Comparison of ENCODE assay signal across 1 cellular context in the genomic region with DNA sequence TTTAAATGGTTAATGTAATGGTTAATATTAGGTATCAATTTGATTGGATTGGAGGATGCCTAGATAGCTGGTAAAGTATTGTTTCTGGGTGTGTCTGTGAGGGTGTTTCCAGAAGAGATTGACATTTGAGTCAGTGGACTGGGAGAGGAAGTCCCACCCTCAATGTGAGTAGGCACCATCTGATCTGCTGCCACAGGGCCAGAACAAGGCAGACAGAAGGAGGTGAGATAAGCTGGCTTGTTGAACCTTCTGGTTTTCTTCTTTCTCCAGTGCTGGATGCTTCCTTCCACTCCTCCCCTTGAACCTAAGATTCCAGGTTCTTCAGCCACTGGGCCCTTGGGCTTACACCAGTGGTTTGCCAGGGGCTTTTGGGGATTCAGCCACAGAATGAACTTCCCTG.
TF ChIP-seq lines count a peak whose summit lies in the region.

No MANE protein-coding gene starts in this region.

TF ChIP-seq in HCT116, 20 proteins besides CTCF, POLR2A, EP300 and RAD21 (continued from another document):
- TF ChIP-seq SIN3A (IDR thresholded peaks at IDR 0.05; ENCODE audit: low read depth) (no peak), SP1 (IDR thresholded peaks at IDR 0.05; ENCODE audit: low read depth) (no peak), TCF7L2 (IDR thresholded peaks at IDR 0.05; ENCODE audit: borderline replicate concordance, extremely low read depth, insufficient read depth, insufficient read length) (no peak), EGR1 (IDR thresholded peaks at IDR 0.05; ENCODE audit: low read depth) (no peak), YY1 (IDR thresholded peaks at IDR 0.05; ENCODE audit: extremely low read depth, insufficient replicate concordance, low read depth, low read length) (no peak), CEBPB (IDR thresholded peaks at IDR 0.05; ENCODE audit: low read depth) (no peak), REST (IDR thresholded peaks at IDR 0.05; ENCODE audit: low read depth) (no peak), SRF (IDR thresholded peaks at IDR 0.05; ENCODE audit: low read depth) (no peak), POLR2AphosphoS5 (IDR thresholded peaks at IDR 0.05; ENCODE audit: low read depth, low read length) (no peak), EZH2phosphoT487 (IDR thresholded peaks at IDR 0.05; ENCODE audit: borderline replicate concordance) (no peak), ZBTB33 (IDR thresholded peaks at IDR 0.05; ENCODE audit: extremely low read depth, insufficient replicate concordance, low read length) (no peak)
